ENCODE assay signal across 11 cellular contexts in the genomic region with DNA sequence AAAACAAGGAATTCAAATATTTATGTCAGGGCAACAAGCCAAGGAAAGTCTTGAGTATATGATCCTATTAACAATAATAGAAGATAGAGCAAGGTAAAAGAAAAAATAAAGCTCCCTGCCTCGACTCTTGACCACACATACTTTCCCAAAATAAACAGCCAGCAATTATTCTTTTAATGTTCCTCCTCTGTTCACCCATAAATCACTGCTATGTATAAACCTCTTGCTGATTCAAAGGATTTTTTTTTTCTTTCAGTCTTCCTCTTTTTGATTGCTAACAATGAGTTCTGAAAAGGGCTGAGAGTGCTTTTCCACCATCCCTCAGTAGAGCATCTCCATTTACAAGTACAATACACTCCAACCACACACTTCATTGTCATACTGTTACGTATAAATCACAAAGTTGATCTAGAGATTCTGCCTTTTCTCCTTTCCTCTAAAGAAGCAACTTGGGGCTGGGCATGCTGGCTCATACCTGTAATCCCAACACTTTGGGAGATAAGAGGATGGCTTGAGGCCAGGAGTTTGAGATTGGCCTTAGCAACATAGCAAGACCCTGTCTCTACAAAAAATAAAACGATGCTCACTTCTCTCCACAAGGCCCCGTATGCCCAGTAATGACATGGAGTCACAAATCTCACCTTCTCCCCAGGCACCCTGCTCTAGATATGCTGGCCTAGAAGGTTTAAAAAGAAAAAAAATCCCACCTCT. TPM values are rescaled to one million over a fixed set of nuclear protein-coding genes. Genes with fewer than 3 reads are reported as not detected.
DNase-seq lines count a peak whose midpoint lies in the region; ATAC-seq and TF ChIP-seq lines count a peak whose summit lies in the region.
"Had no signal": no experiment of that assay in that cellular context is flagged by ENCODE, and none has a peak within 500 bp of the region (broad histone marks: within the 10 kb centered on the region; RNA-seq: fewer than 3 reads in every experiment).

No MANE protein-coding gene starts in this region.

- H4K20me1 ChIP-seq in OCI-LY3 (ENCODE audit: insufficient read depth, low read length) (peaks cover 100% of the 10 kb centered on the region), PC-3 (ENCODE audit: low read length) (no peaks in the 10 kb centered on the region)

- no peaks in the 10 kb centered on the region for H3K36me3 ChIP-seq in left ventricle myocardium inferior
- H3K36me3 ChIP-seq in OCI-LY3 (replicated peaks; ENCODE audit: low read depth, low read length), result peaks cover 56% of the 10 kb centered on the region
- no peaks in the 10 kb centered on the region for H3K36me3 ChIP-seq in lower lobe of right lung
- H3K36me3 ChIP-seq in vagina, result no peaks in the 10 kb centered on the region
- H3K36me3 ChIP-seq in PC-3 (ENCODE audit: low read depth, low read length), result no peaks in the 10 kb centered on the region
- no peaks in the 10 kb centered on the region for H3K36me3 ChIP-seq in Peyer's patch
- H3K36me3 ChIP-seq: BE2C, SJSA1 had no signal

- H3K4me2 ChIP-seq in OCI-LY3 (ENCODE audit: low read length), result no peak overlapping the region
- H3K4me2 ChIP-seq in PC-3 (ENCODE audit: low read length), result no peak overlapping the region

- peak overlapping the region; percentile 70 for H3K27ac ChIP-seq in left ventricle myocardium inferior (replicated peaks)
- H3K27ac ChIP-seq in OCI-LY3 (ENCODE audit: low read length), result 0 out of 2 replicates have a peak overlapping the region, but pooled peaks have one; percentile 2
- peak overlapping the region; percentile 19 for H3K27ac ChIP-seq in lower lobe of right lung
- peak overlapping the region; percentile 46 for H3K27ac ChIP-seq in vagina
- no peak overlapping the region for H3K27ac ChIP-seq in PC-3 (ENCODE audit: low read length)
- H3K27ac ChIP-seq in Peyer's patch, result peak overlapping the region in 2 of 4 donors; percentile 2 to 28
- H3K27ac ChIP-seq: SJSA1 had no signal

- CTCF ChIA-PET in PC-3 (lab: Charles Lee), result interaction anchor here (0.6 kb wide), 1 partner anchor 50 kb away, joined by 3 read pairs; no protein-coding TSS in a partner anchor

- ATAC-seq in Right ventricle myocardium inferior, result no peak
- no peak for ATAC-seq in lower lobe of right lung
- no peak for ATAC-seq in PC-3
- no peak for ATAC-seq in HG03521 (IDR thresholded peaks at IDR 0.05; ENCODE audit: unreplicated experiment)
- ATAC-seq: activated T-cell treated with anti-CD3 and anti-CD28 coated beads, Interleukin-2, amount 50 U/mL, for 72 hours had no signal

- no peak overlapping the region for H2AFZ ChIP-seq in OCI-LY3 (ENCODE audit: low read depth, low read length)
- H2AFZ ChIP-seq in PC-3 (ENCODE audit: low read length), result no peak overlapping the region

- H3K79me2 ChIP-seq in OCI-LY3 (ENCODE audit: low read length) (peaks cover 100% of the 10 kb centered on the region), PC-3 (ENCODE audit: low read length) (peaks cover 34% of the 10 kb centered on the region)

- TF ChIP-seq CTCF in left ventricle myocardium inferior (IDR thresholded peaks at IDR 0.05; ENCODE audit: borderline replicate concordance) (no peak), OCI-LY3 (IDR thresholded peaks at IDR 0.05; ENCODE audit: low read depth, low read length) (no peak), lower lobe of right lung (IDR thresholded peaks at IDR 0.05) (no peak), vagina (IDR thresholded peaks at IDR 0.05) (no peak), PC-3 (conservative IDR thresholded peaks at IDR 0.05; ENCODE audit: low read depth, low read length) (no peak), Peyer's patch (IDR thresholded peaks at IDR 0.05) (no peak)

- no peak overlapping the region for H3K9ac ChIP-seq in OCI-LY3 (ENCODE audit: low read length)
- no peak overlapping the region for H3K9ac ChIP-seq in PC-3 (ENCODE audit: low read length)

- H3K4me1 ChIP-seq in left ventricle myocardium inferior, result peaks cover 73% of the 10 kb centered on the region
- H3K4me1 ChIP-seq in OCI-LY3 (ENCODE audit: low read length), result peaks cover 72% of the 10 kb centered on the region
- H3K4me1 ChIP-seq in lower lobe of right lung, result peaks cover 40% of the 10 kb centered on the region
- H3K4me1 ChIP-seq in vagina, result peaks cover 54% of the 10 kb centered on the region
- H3K4me1 ChIP-seq in PC-3 (ENCODE audit: insufficient read depth, low read length), result peaks cover 65% of the 10 kb centered on the region
- peaks cover 0 to 7% (median 0%) of the 10 kb centered on the region in 4 donors for H3K4me1 ChIP-seq in Peyer's patch

- DNase-seq in left ventricle myocardium inferior (no peak), Right ventricle myocardium inferior (ENCODE audit: missing footprints) (no peak), lower lobe of right lung (no peak), vagina (ENCODE audit: extremely low spot score in 2 of 2) (no peak), PC-3 (no peak), Peyer's patch (no peak)
- DNase-seq: activated T-cell treated with anti-CD3 and anti-CD28 coated beads, Interleukin-2, amount 50 U/mL, for 72 hours; BE2C had no signal

- no TSS peak for BruUV-seq in PC-3 (replicated peaks; lab: Mats Ljungman, UMichigan)

- TF ChIP-seq POLR2A in vagina (IDR thresholded peaks at IDR 0.05), result no peak
- TF ChIP-seq POLR2A in Peyer's patch (IDR thresholded peaks at IDR 0.05), result no peak

- POLR2A ChIA-PET in PC-3 (lab: Charles Lee; ENCODE audit: unreplicated experiment), result no interaction called here

- H3K27me3 ChIP-seq in left ventricle myocardium inferior (ENCODE audit: low read depth) (no peaks in the 10 kb centered on the region), OCI-LY3 (ENCODE audit: low read depth, low read length) (no peaks in the 10 kb centered on the region), lower lobe of right lung (ENCODE audit: low read depth) (no peaks in the 10 kb centered on the region), vagina (no peaks in the 10 kb centered on the region), PC-3 (ENCODE audit: low read length) (no peaks in the 10 kb centered on the region), Peyer's patch (no peaks in the 10 kb centered on the region)
- H3K27me3 ChIP-seq: BE2C, SJSA1 had no signal

- intact Hi-C loops in left ventricle myocardium inferior (cut with micrococcal nuclease), result no loop called here
- intact Hi-C loops in Right ventricle myocardium inferior (cut with DNase I), result no loop called here
- intact Hi-C loops in lower lobe of right lung (cut with DNase I), result no loop called here
- intact Hi-C loops in vagina (cut with DNase I), result loop anchor here (10.0 kb wide), 1 partner anchor 53 kb away; no protein-coding TSS in a partner anchor
- intact Hi-C loops in PC-3 (cut with micrococcal nuclease), result no loop called here

- peaks cover 13% of the 10 kb centered on the region for H3F3A ChIP-seq in PC-3 (ENCODE audit: low read length, unreplicated experiment)

- H3K9me2 ChIP-seq in PC-3 (replicated peaks; ENCODE audit: low read length), result no peaks in the 10 kb centered on the region

- H3K9me3 ChIP-seq in left ventricle myocardium inferior (replicated peaks) (peaks cover 7% of the 10 kb centered on the region), OCI-LY3 (ENCODE audit: insufficient read depth, low read length) (no peaks in the 10 kb centered on the region), lower lobe of right lung (no peaks in the 10 kb centered on the region), vagina (no peaks in the 10 kb centered on the region), PC-3 (ENCODE audit: low read length) (no peaks in the 10 kb centered on the region), Peyer's patch (no peaks in the 10 kb centered on the region)
- H3K9me3 ChIP-seq: BE2C, SJSA1 had no signal

- H3K4me3 ChIP-seq in left ventricle myocardium inferior (no peak overlapping the region), OCI-LY3 (ENCODE audit: low read length) (no peak overlapping the region), lower lobe of right lung (no peak overlapping the region), vagina (no peak overlapping the region), PC-3 (ENCODE audit: low read length) (no peak overlapping the region), Peyer's patch (no peak overlapping the region)
- H3K4me3 ChIP-seq: SJSA1 had no signal

RNA-seq across cellular contexts. Expression of gene RAB30, which starts 24.0 kb away (rescaled TPM):
- total RNA-seq in left ventricle myocardium inferior, result 24.7 TPM
- 28.2 TPM for total RNA-seq in Right ventricle myocardium inferior
- 15.5 TPM for total RNA-seq in lower lobe of right lung
- 10.8 TPM for total RNA-seq in vagina
- total RNA-seq in PC-3 (2014; rRNA removed), result 6.6 and 8.2 TPM in 2 replicates
- 10 to 100 TPM in 2 of 4 donors, 1 to 10 TPM in 2; 3.4 to 54.8 (median 11.5) TPM for total RNA-seq in Peyer's patch
